13 cellular contexts compared by ENCODE assay signal in the genomic region with DNA sequence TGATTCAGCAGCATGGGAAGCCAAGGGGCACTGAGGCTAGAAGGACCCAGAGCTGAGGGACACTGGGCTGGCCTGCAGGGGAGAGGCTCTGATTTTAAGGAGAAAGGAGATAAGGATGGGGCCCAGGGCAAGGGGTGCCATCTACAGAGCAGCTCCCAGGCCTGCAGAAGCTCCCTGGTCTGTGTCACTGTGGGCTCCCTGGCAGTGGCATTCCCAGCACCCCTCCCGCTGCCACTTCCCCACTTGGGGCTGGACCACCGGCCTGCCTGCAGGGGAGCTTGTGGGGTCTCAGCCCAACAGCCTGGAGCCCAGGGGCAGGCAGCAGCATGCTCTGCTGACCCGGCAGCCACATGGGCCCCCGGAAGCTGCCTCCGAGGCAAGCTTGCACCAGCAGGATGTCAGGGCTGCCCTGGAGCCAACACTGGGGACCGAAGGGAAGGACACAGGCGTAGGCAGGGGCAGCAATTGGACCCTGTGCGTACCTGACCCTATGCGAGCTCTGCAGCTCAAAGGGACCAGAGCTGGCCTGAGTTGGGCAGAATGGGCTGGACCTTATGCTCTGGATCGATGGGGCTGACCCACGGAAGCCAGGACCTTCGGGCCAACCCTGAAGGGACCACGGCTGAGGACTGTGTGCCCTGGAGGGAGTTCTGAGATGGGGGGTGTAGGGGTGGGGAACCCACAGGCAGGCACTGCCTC. TPM values are rescaled to one million over a fixed set of nuclear protein-coding genes. Genes with fewer than 3 reads are reported as not detected.
A peak's percentile ranks its signal among the peaks of the same experiment; 100 is the strongest.
DNase-seq lines count a peak whose midpoint lies in the region; ATAC-seq, FAIRE-seq and TF ChIP-seq lines count a peak whose summit lies in the region.
"Had no signal": no experiment of that assay in that cellular context is flagged by ENCODE, and none has a peak within 500 bp of the region (broad histone marks: within the 10 kb centered on the region; RNA-seq: fewer than 3 reads in every experiment).

No MANE protein-coding gene starts in this region.

- TF ChIP-seq EP300 in sigmoid colon (IDR thresholded peaks at IDR 0.05) = no peak

- peak overlapping the region; percentile 92 for H3K4me2 ChIP-seq in BLaER1

- TF ChIP-seq CTCF in sigmoid colon (IDR thresholded peaks at IDR 0.05) = no peak

- no peak overlapping the region for H3K27ac Mint-ChIP-seq in T-helper 17 cell
- H3K27ac Mint-ChIP-seq: activated CD8-positive, alpha-beta memory T cell treated with anti-CD3 and anti-CD28 coated beads, Interleukin-2, amount 10 ng/mL, durations not matched to agents 7 days and 5 days; nephron progenitor cell had no signal

- no peaks in the 10 kb centered on the region for H4K20me1 ChIP-seq in BLaER1

- ATAC-seq in T-helper 17 cell = no peak
- no peak for ATAC-seq in GM21723 (IDR thresholded peaks at IDR 0.05; ENCODE audit: unreplicated experiment)

- H3K4me3 Mint-ChIP-seq in T-helper 17 cell = peak overlapping the region; percentile 50

- H3K4me1 ChIP-seq in BLaER1 (peaks cover 54% of the 10 kb centered on the region), iPS-15b (ENCODE audit: control insufficient read depth, insufficient read depth, low read length) (no peaks in the 10 kb centered on the region), sigmoid colon (peaks cover 0 to 42% (median 34%) of the 10 kb centered on the region in 4 donors)

- peaks cover 5% of the 10 kb centered on the region for H3K4me1 Mint-ChIP-seq in T-helper 17 cell

- no peaks in the 10 kb centered on the region; the same call in 1 of the 2 replicates for H3K27me3 ChIP-seq in BLaER1
- H3K27me3 ChIP-seq in iPS-15b (ENCODE audit: control insufficient read depth, insufficient read depth, low read length) = no peaks in the 10 kb centered on the region
- H3K27me3 ChIP-seq in sigmoid colon = no peaks in the 10 kb centered on the region
- H3K27me3 ChIP-seq: SJSA1 had no signal

- WGBS in sigmoid colon, 2 donors = 94 to 95% methylated on average over 13 of the region's 13 CpGs

- H3K9ac ChIP-seq in BLaER1 = peak overlapping the region; percentile 72
- peak overlapping the region; percentile 24 for H3K9ac ChIP-seq in iPS-15b (ENCODE audit: low read depth, low read length)

- H3K27ac ChIP-seq in BLaER1 (peak overlapping the region; percentile 78), sigmoid colon (peak overlapping the region; percentile 87 to 99 (median 96))

- H3K4me3 ChIP-seq in BLaER1 (peak overlapping the region; percentile 72), iPS-15b (ENCODE audit: low read depth, low read length) (no peak overlapping the region), sigmoid colon (no peak overlapping the region)

- H3K9me3 ChIP-seq in BLaER1 (peaks cover 6% of the 10 kb centered on the region; the same call in 1 of the 2 replicates), T-helper 17 cell (ENCODE audit: control insufficient read depth, low read length, poor library complexity, severe bottlenecking) (no peaks in the 10 kb centered on the region), iPS-15b (ENCODE audit: control insufficient read depth, insufficient read depth, low read length) (no peaks in the 10 kb centered on the region), sigmoid colon (no peaks in the 10 kb centered on the region)

- no peak for FAIRE-seq in RCC 7860 (lab: Jason Lieb, UNC)
- FAIRE-seq: GM12892 had no signal

- no peak for TF ChIP-seq POLR2A in sigmoid colon (IDR thresholded peaks at IDR 0.05)

- intact Hi-C loops in sigmoid colon (cut with DNase I) = loop anchor here (5.0 kb wide), 1 partner anchor 80 kb away; no protein-coding TSS in a partner anchor

- no peak for DNase-seq in T-helper 17 cell
- DNase-seq in sigmoid colon = peak; percentile 74
- DNase-seq in activated CD4-positive, CD25-positive, alpha-beta regulatory T cell treated with anti-CD3 and anti-CD28 coated beads, Interleukin-2, amount 50 U/mL, for 72 hours = no peak
- no peak for DNase-seq in RCC 7860 (ENCODE audit: low spot score)
- DNase-seq in ecto neural progenitor cell (ENCODE audit: low spot score) = no peak
- DNase-seq: activated CD8-positive, alpha-beta memory T cell treated with anti-CD3 and anti-CD28 coated beads, Interleukin-2, amount 10 ng/mL, durations not matched to agents 7 days and 5 days; NCI-H187 treated with DMSO at 0.1 percent for 48 hours had no signal

- H3K27me3 Mint-ChIP-seq in T-helper 17 cell = no peaks in the 10 kb centered on the region
- H3K27me3 Mint-ChIP-seq: activated CD8-positive, alpha-beta memory T cell treated with anti-CD3 and anti-CD28 coated beads, Interleukin-2, amount 10 ng/mL, durations not matched to agents 7 days and 5 days had no signal

- H3K36me3 Mint-ChIP-seq in T-helper 17 cell (ENCODE audit: low read depth) = no peaks in the 10 kb centered on the region
- H3K36me3 Mint-ChIP-seq: activated CD8-positive, alpha-beta memory T cell treated with anti-CD3 and anti-CD28 coated beads, Interleukin-2, amount 10 ng/mL, durations not matched to agents 7 days and 5 days had no signal

- H3K36me3 ChIP-seq in BLaER1 (no peaks in the 10 kb centered on the region), iPS-15b (ENCODE audit: control insufficient read depth, insufficient read depth, low read length) (no peaks in the 10 kb centered on the region), sigmoid colon (no peaks in the 10 kb centered on the region)
- H3K36me3 ChIP-seq: SJSA1 had no signal

RNA-seq across cellular contexts. Expression of a gene that starts 35.4 kb away (rescaled TPM):
- not detected for total RNA-seq in T-helper 17 cell
- not detected for total RNA-seq in sigmoid colon
- polyA plus RNA-seq in sigmoid colon = not detected
- total RNA-seq: activated CD8-positive, alpha-beta memory T cell treated with anti-CD3 and anti-CD28 coated beads, Interleukin-2, amount 10 ng/mL, durations not matched to agents 7 days and 5 days had no signal
